Comparison of ENCODE assay signal across 8 cellular contexts in genomic region chr2:187581125-187581896, GRCh38. TPM values are rescaled to one million over a fixed set of nuclear protein-coding genes. Genes with fewer than 3 reads are reported as not detected.
DNase-seq lines count a peak whose midpoint lies in the region; ATAC-seq, FAIRE-seq and TF ChIP-seq lines count a peak whose summit lies in the region.

No MANE protein-coding gene starts in this region.

- H3K4me3 Mint-ChIP-seq in activated T-cell treated with anti-CD3 and anti-CD28 coated beads, Interleukin-2, amount 50 U/mL, for 72 hours, result no peak overlapping the region

- ATAC-seq in activated T-cell treated with anti-CD3 and anti-CD28 coated beads, Interleukin-2, amount 50 U/mL, for 72 hours (replicated peaks in 1 of 2), result no peak

- H3K9ac ChIP-seq in adipocyte (ENCODE audit: low read length), result peak overlapping the region; percentile 80
- H3K9ac ChIP-seq in stomach smooth muscle (ENCODE audit: low read length in 2 of 2), result peak overlapping the region in 1 of 2 donors; percentile 26

- no peak for TF ChIP-seq POLR2A in lower leg skin (IDR thresholded peaks at IDR 0.05)

- no peak overlapping the region for H3K27ac ChIP-seq in stomach smooth muscle (ENCODE audit: low read length)

- H3K9me3 Mint-ChIP-seq in activated T-cell treated with anti-CD3 and anti-CD28 coated beads, Interleukin-2, amount 50 U/mL, for 72 hours, result peaks cover 0 to 3% of the 10 kb centered on the region in 2 donors

- H3K36me3 Mint-ChIP-seq in activated T-cell treated with anti-CD3 and anti-CD28 coated beads, Interleukin-2, amount 50 U/mL, for 72 hours (ENCODE audit: insufficient read depth in 2 of 2), result peaks cover 0 to 4% of the 10 kb centered on the region in 2 donors

- peaks cover 16% of the 10 kb centered on the region for H3K4me1 ChIP-seq in adipocyte (ENCODE audit: control insufficient read depth, insufficient read depth, low read length)
- no peaks in the 10 kb centered on the region for H3K4me1 ChIP-seq in stomach smooth muscle (ENCODE audit: control insufficient read depth, insufficient read depth, low read length)

- no peak overlapping the region for H3K27ac Mint-ChIP-seq in activated T-cell treated with anti-CD3 and anti-CD28 coated beads, Interleukin-2, amount 50 U/mL, for 72 hours

- no peaks in the 10 kb centered on the region for H3K27me3 Mint-ChIP-seq in activated T-cell treated with anti-CD3 and anti-CD28 coated beads, Interleukin-2, amount 50 U/mL, for 72 hours (ENCODE audit: low read depth)

- TF ChIP-seq CTCF in HFF-Myc (IDR thresholded peaks at IDR 0.05; ENCODE audit: low read depth, low read length, missing control alignments), result peak; percentile 60
- TF ChIP-seq CTCF in lower leg skin (IDR thresholded peaks at IDR 0.05), result peak in 1 of 3 donors; percentile 59

- peak; percentile 17 to 33 for DNase-seq in activated T-cell treated with anti-CD3 and anti-CD28 coated beads, Interleukin-2, amount 50 U/mL, for 72 hours
- no peak for DNase-seq in activated T-cell treated with anti-CD3 and anti-CD28 coated beads, Interleukin-2, amount 50 U/mL, for 48 hours
- DNase-seq in HFF-Myc (ENCODE audit: extremely low read depth, low read depth), result peak; percentile 15
- peak; percentile 26 for DNase-seq in NCI-H1694 treated with DMSO at 0.1 percent for 48 hours (lab: John Stamatoyannopoulos, UW)
- DNase-seq in adipocyte (ENCODE audit: low read depth), result peak; percentile 85
- no peak for DNase-seq in lower leg skin (ENCODE audit: low spot score in 2 of 2)

- H3K4me3 ChIP-seq in HFF-Myc (replicated peaks; ENCODE audit: low read depth, low read length) (no peak overlapping the region), adipocyte (ENCODE audit: low read length) (peak overlapping the region; percentile 70), stomach smooth muscle (ENCODE audit: low read length in 2 of 2) (peak overlapping the region; percentile 41 to 62), lower leg skin (ENCODE audit: low read depth, poor library complexity, severe bottlenecking) (no peak overlapping the region)

- peaks cover 23% of the 10 kb centered on the region for H3K4me1 Mint-ChIP-seq in activated T-cell treated with anti-CD3 and anti-CD28 coated beads, Interleukin-2, amount 50 U/mL, for 72 hours (ENCODE audit: low read depth)

- peak; percentile 92 for FAIRE-seq in islet of Langerhans (lab: Jason Lieb, UNC)

- H3K36me3 ChIP-seq in adipocyte (ENCODE audit: control insufficient read depth, insufficient read depth, low read length, severe bottlenecking), result no peaks in the 10 kb centered on the region
- no peaks in the 10 kb centered on the region for H3K36me3 ChIP-seq in stomach smooth muscle (ENCODE audit: control insufficient read depth in 2 of 2, insufficient read depth in 2 of 2, low read length in 2 of 2)

- WGBS in lower leg skin, 2 donors, result 3 to 8% methylated on average over 4 of the region's 4 CpGs

- intact Hi-C loops in lower leg skin (cut with DNase I; ENCODE audit: low total_unique reads), result loop anchor here (2.0 kb wide), 1 partner anchor 79 kb away; no protein-coding TSS in a partner anchor

- H3K9me3 ChIP-seq in adipocyte (ENCODE audit: control insufficient read depth, low read length) (no peaks in the 10 kb centered on the region), stomach smooth muscle (ENCODE audit: control insufficient read depth in 2 of 2, low read length in 2 of 2) (no peaks in the 10 kb centered on the region)

- H3K27me3 ChIP-seq in adipocyte (replicated peaks; ENCODE audit: control insufficient read depth, insufficient read depth, low read length) (no peaks in the 10 kb centered on the region), stomach smooth muscle (ENCODE audit: control insufficient read depth in 1 of 2, insufficient read depth in 2 of 2, low read length in 2 of 2) (no peaks in the 10 kb centered on the region)

RNA-seq across cellular contexts. Expression of gene TFPI, which starts 27.1 kb away (rescaled TPM):
- total RNA-seq in activated T-cell treated with anti-CD3 and anti-CD28 coated beads, Interleukin-2, amount 50 U/mL, for 72 hours, result under 1 TPM; 0.05 to 0.19 TPM
- 10 to 100 TPM; 15.6 to 28.4 (median 16.0) TPM for total RNA-seq in lower leg skin

Comparison
In these comparisons a context has a peak if more than half of its experiments do, and no peak if none do; other contexts are left out.
1. DNase-seq: peak in activated T-cell treated with anti-CD3 and anti-CD28 coated beads, Interleukin-2, amount 50 U/mL, for 72 hours (2 of 2), HFF-Myc (single experiment), NCI-H1694 treated with DMSO at 0.1 percent for 48 hours (single experiment) and adipocyte (single experiment); none in activated T-cell treated with anti-CD3 and anti-CD28 coated beads, Interleukin-2, amount 50 U/mL, for 48 hours (0 of 2) and lower leg skin (0 of 2).
2. H3K4me3 ChIP-seq: peak in adipocyte (single experiment) and stomach smooth muscle (2 of 2); none in HFF-Myc (single experiment) and lower leg skin (single experiment).
3. RNA of gene TFPI, which starts 27.1 kb away (total RNA-seq): 15.6 to 28.4 TPM in lower leg skin; 0.05 to 0.19 TPM in activated T-cell treated with anti-CD3 and anti-CD28 coated beads, Interleukin-2, amount 50 U/mL, for 72 hours; every median in the first group is over 10 times any median in the second.